ENCODE assay signal across 13 cellular contexts in genomic region chr11:71203681-71204080, GRCh38. TPM values are rescaled to one million over a fixed set of nuclear protein-coding genes. Genes with fewer than 3 reads are reported as not detected.
DNase-seq lines count a peak whose midpoint lies in the region; ATAC-seq, FAIRE-seq and TF ChIP-seq lines count a peak whose summit lies in the region.
"Had no signal": no experiment of that assay in that cellular context is flagged by ENCODE, and none has a peak within 500 bp of the region (broad histone marks: within the 10 kb centered on the region; RNA-seq: fewer than 3 reads in every experiment).

No MANE protein-coding gene starts in this region.

- no peaks in the 10 kb centered on the region for H3K9me3 Mint-ChIP-seq in natural killer cell treated with Interleukin-12 subunit alpha and Interleukin-12 subunit beta and Interleukin-15 and Interleukin-18, amount 100 ng/mL, for 72 hours
- no peaks in the 10 kb centered on the region for H3K9me3 Mint-ChIP-seq in natural killer cell
- H3K9me3 Mint-ChIP-seq: CD8-positive, alpha-beta memory T cell had no signal

- peak; percentile 51 for DNase-seq in natural killer cell treated with Interleukin-12 subunit alpha and Interleukin-12 subunit beta and Interleukin-15 and Interleukin-18, amount 100 ng/mL, for 72 hours (ENCODE audit: low spot score)
- DNase-seq in natural killer cell (no peak), H1 (ENCODE audit: low read depth in 1 of 2, low spot score in 2 of 2) (no peak), osteoblast (ENCODE audit: insufficient read length, low spot score, missing footprints) (peak; percentile 9), aorta (peak; percentile 25 to 26), kidney tubule cell (ENCODE audit: low spot score) (no peak), BE2C (no peak), COLO829 (ENCODE audit: low spot score) (no peak)
- DNase-seq: ACHN; CD8-positive, alpha-beta memory T cell; DMS53; GM23248 had no signal

- H3K36me3 ChIP-seq in H1 (ENCODE audit: control insufficient read depth in 2 of 4, insufficient read depth in 4 of 4, low read length in 3 of 4) (peaks cover 0 to 2% (median 0%) of the 10 kb centered on the region in 4 experiments; a peak in 2 of 8 replicates), osteoblast (ENCODE audit: insufficient read depth, low read length) (no peaks in the 10 kb centered on the region), aorta (ENCODE audit: control insufficient read depth in 1 of 2, insufficient read depth in 2 of 2, low read length in 1 of 2) (no peaks in the 10 kb centered on the region), BE2C (no peaks in the 10 kb centered on the region)

- H2BK12ac ChIP-seq in H1 (ENCODE audit: low read depth, low read length), result no peak overlapping the region

- no peak overlapping the region for H3K4me3 Mint-ChIP-seq in natural killer cell treated with Interleukin-12 subunit alpha and Interleukin-12 subunit beta and Interleukin-15 and Interleukin-18, amount 100 ng/mL, for 72 hours
- no peak overlapping the region for H3K4me3 Mint-ChIP-seq in natural killer cell
- H3K4me3 Mint-ChIP-seq: CD8-positive, alpha-beta memory T cell had no signal

- H3K14ac ChIP-seq in H1 (ENCODE audit: insufficient read length), result no peak overlapping the region

- no peak for TF ChIP-seq RAD21 in H1 (IDR thresholded peaks at IDR 0.05 in 1 of 2, conservative IDR thresholded peaks at IDR 0.05 in 1 of 2; ENCODE audit: low read depth in 2 of 2, low read length in 2 of 2)

- H3K18ac ChIP-seq in H1 (ENCODE audit: extremely low read depth, low read length), result no peak overlapping the region

- H2AK5ac ChIP-seq in H1 (ENCODE audit: low read depth, low read length), result peak overlapping the region; percentile 10; the same call in 1 of the 2 replicates

- H3K27ac Mint-ChIP-seq in natural killer cell treated with Interleukin-12 subunit alpha and Interleukin-12 subunit beta and Interleukin-15 and Interleukin-18, amount 100 ng/mL, for 72 hours, result no peak overlapping the region
- H3K27ac Mint-ChIP-seq in natural killer cell, result no peak overlapping the region
- H3K27ac Mint-ChIP-seq: CD8-positive, alpha-beta memory T cell; IgD-negative memory B cell had no signal

- no peak overlapping the region for H2AFZ ChIP-seq in H1 (ENCODE audit: low read length)
- no peak overlapping the region for H2AFZ ChIP-seq in osteoblast (ENCODE audit: low read length)
- H2AFZ ChIP-seq: GM23248 had no signal

- no peaks in the 10 kb centered on the region for H3K36me3 Mint-ChIP-seq in natural killer cell treated with Interleukin-12 subunit alpha and Interleukin-12 subunit beta and Interleukin-15 and Interleukin-18, amount 100 ng/mL, for 72 hours
- H3K36me3 Mint-ChIP-seq in natural killer cell, result no peaks in the 10 kb centered on the region
- H3K36me3 Mint-ChIP-seq: CD8-positive, alpha-beta memory T cell; IgD-negative memory B cell had no signal

- H4K5ac ChIP-seq in H1 (ENCODE audit: insufficient read length, low read depth, low read length), result no peak overlapping the region

- H3K4me3 ChIP-seq in H1 (ENCODE audit: extremely low read depth in 1 of 4, insufficient read depth in 2 of 4, low read depth in 3 of 4, low read length in 4 of 4), result no peak overlapping the region
- H3K4me3 ChIP-seq in osteoblast (ENCODE audit: insufficient read depth, low read length), result no peak overlapping the region
- H3K4me3 ChIP-seq in aorta (ENCODE audit: low read length in 2 of 2), result no peak overlapping the region
- no peak overlapping the region for H3K4me3 ChIP-seq in BE2C (ENCODE audit: low read depth, low read length)
- H3K4me3 ChIP-seq: GM23248 had no signal

- H3K27me3 ChIP-seq in H1 (replicated peaks in 1 of 4; ENCODE audit: control insufficient read depth in 3 of 4, extremely low read depth in 1 of 4, insufficient read depth in 3 of 4, low read length in 3 of 4) (no peaks in the 10 kb centered on the region), osteoblast (ENCODE audit: insufficient read depth, low read length) (no peaks in the 10 kb centered on the region), aorta (ENCODE audit: control insufficient read depth in 1 of 2, insufficient read depth in 2 of 2, low read length in 1 of 2) (no peaks in the 10 kb centered on the region), BE2C (no peaks in the 10 kb centered on the region)

- CTCF ChIA-PET in H1 (lab: Charles Lee; ENCODE audit: partially characterized antibody), result interaction anchor here (0.9 to 1.0 kb wide), 3 partner anchors 9 to 622 kb away, joined by 3 to 4 read pairs (median 3); no protein-coding TSS in a partner anchor

- no peaks in the 10 kb centered on the region for H3K27me3 Mint-ChIP-seq in natural killer cell treated with Interleukin-12 subunit alpha and Interleukin-12 subunit beta and Interleukin-15 and Interleukin-18, amount 100 ng/mL, for 72 hours
- peaks cover 0 to 8% of the 10 kb centered on the region in 2 donors for H3K27me3 Mint-ChIP-seq in natural killer cell (ENCODE audit: low read depth in 2 of 2)
- H3K27me3 Mint-ChIP-seq: CD8-positive, alpha-beta memory T cell had no signal

- H2BK20ac ChIP-seq in H1 (ENCODE audit: low read length), result no peak overlapping the region

- peak overlapping the region; percentile 12; the same call in 1 of the 2 replicates for H2BK5ac ChIP-seq in H1 (ENCODE audit: low read depth, low read length)

- peaks cover 0 to 13% (median 5%) of the 10 kb centered on the region in 4 experiments; a peak in 5 of 7 replicates for H3K4me1 ChIP-seq in H1 (replicated peaks in 1 of 4; ENCODE audit: control insufficient read depth in 3 of 4, insufficient read depth in 4 of 4, low read length in 3 of 4)
- H3K4me1 ChIP-seq in osteoblast (ENCODE audit: insufficient read depth, low read length), result no peaks in the 10 kb centered on the region
- no peaks in the 10 kb centered on the region for H3K4me1 ChIP-seq in aorta (ENCODE audit: control insufficient read depth in 1 of 2, insufficient read depth in 2 of 2, low read length in 2 of 2)
- H3K4me1 ChIP-seq in BE2C, result no peaks in the 10 kb centered on the region

- peaks cover 0 to 71% of the 10 kb centered on the region in 2 experiments; a peak in 2 of 4 replicates for H3K79me2 ChIP-seq in H1 (ENCODE audit: control insufficient read depth in 1 of 2, insufficient read depth in 2 of 2, low read length in 2 of 2)
- no peaks in the 10 kb centered on the region for H3K79me2 ChIP-seq in osteoblast (ENCODE audit: insufficient read depth, low read length)

- no peak overlapping the region for H3K4ac ChIP-seq in H1 (replicated peaks; ENCODE audit: insufficient read length, low read depth, low read length)

- H3K9ac ChIP-seq in H1 (replicated peaks in 1 of 4; ENCODE audit: extremely low read depth in 1 of 4, low read depth in 3 of 4, low read length in 3 of 4), result no peak overlapping the region
- H3K9ac ChIP-seq: GM23248 had no signal

- FAIRE-seq in H1 (lab: Jason Lieb, UNC), result no peak

- H3K79me1 ChIP-seq in H1 (ENCODE audit: low read depth, low read length), result peaks cover 18% of the 10 kb centered on the region

- no peaks in the 10 kb centered on the region for H3K23me2 ChIP-seq in H1 (ENCODE audit: low read depth, low read length)

- intact Hi-C loops in natural killer cell (cut with micrococcal nuclease) (no loop called here), aorta (cut with DNase I) (no loop called here)

- peaks cover 15 to 27% of the 10 kb centered on the region in 2 experiments for H4K20me1 ChIP-seq in H1 (replicated peaks in 1 of 2; ENCODE audit: control insufficient read depth in 1 of 2, insufficient read depth in 2 of 2, low read length in 2 of 2)
- H4K20me1 ChIP-seq in osteoblast (ENCODE audit: insufficient read depth, low read length), result no peaks in the 10 kb centered on the region

- no peaks in the 10 kb centered on the region for H3K9me3 ChIP-seq in H1 (ENCODE audit: insufficient read depth in 2 of 2, low read depth in 1 of 2, low read length in 1 of 2)
- H3K9me3 ChIP-seq in osteoblast (ENCODE audit: low read depth, low read length), result no peaks in the 10 kb centered on the region
- no peaks in the 10 kb centered on the region for H3K9me3 ChIP-seq in aorta (ENCODE audit: control insufficient read depth, low read length)
- no peaks in the 10 kb centered on the region for H3K9me3 ChIP-seq in BE2C

- no peak for TF ChIP-seq POLR2A in H1 (IDR thresholded peaks at IDR 0.05; ENCODE audit: control extremely low read depth in 1 of 2, low read depth in 2 of 2, low read length in 2 of 2)

- no peak overlapping the region for H2BK15ac ChIP-seq in H1 (ENCODE audit: low read length)

- H2BK120ac ChIP-seq in H1 (replicated peaks; ENCODE audit: low read depth, low read length), result no peak overlapping the region

- no peak overlapping the region for H4K8ac ChIP-seq in H1 (ENCODE audit: extremely low read depth, insufficient read depth, low read length)

- H3K4me1 Mint-ChIP-seq in natural killer cell treated with Interleukin-12 subunit alpha and Interleukin-12 subunit beta and Interleukin-15 and Interleukin-18, amount 100 ng/mL, for 72 hours (ENCODE audit: low read depth in 2 of 2), result no peaks in the 10 kb centered on the region
- no peaks in the 10 kb centered on the region for H3K4me1 Mint-ChIP-seq in natural killer cell
- H3K4me1 Mint-ChIP-seq: CD8-positive, alpha-beta memory T cell had no signal

- no peak for TF ChIP-seq EP300 in H1 (IDR thresholded peaks at IDR 0.05; ENCODE audit: borderline replicate concordance in 1 of 2, low read depth in 2 of 2, low read length in 2 of 2)

- H3K4me2 ChIP-seq in H1 (ENCODE audit: insufficient read depth in 1 of 2, low read depth in 2 of 2, low read length in 2 of 2) (no peak overlapping the region), osteoblast (ENCODE audit: insufficient read depth, low read length) (no peak overlapping the region)

- POLR2A ChIA-PET in H1 (lab: Charles Lee; ENCODE audit: partially characterized antibody), result interaction anchor here (1.6 kb wide), 1 partner anchor 48 kb away, joined by 3 read pairs; no protein-coding TSS in a partner anchor

- WGBS in H1 (ENCODE audit: extremely low coverage in 1 of 2, insufficient coverage in 1 of 2, insufficient read length in 1 of 2, insufficient replicate concordance in 2 of 2, low coverage in 1 of 2, low lambda C conversion rate in 2 of 2, missing lambda C conversion rate in 1 of 2), 2 experiments, result 82% methylated on average over 9 of the region's 11 CpGs; no CpG with 5 or more reads in 1 of the 2 experiments
- 88 to 90% methylated on average over 11 of the region's 11 CpGs for WGBS in aorta, 2 donors

- H3K23ac ChIP-seq in H1 (ENCODE audit: insufficient read length), result no peak overlapping the region

- no peak overlapping the region for H4K91ac ChIP-seq in H1 (replicated peaks; ENCODE audit: insufficient read length, low read length)

- ATAC-seq in natural killer cell treated with Interleukin-12 subunit alpha and Interleukin-12 subunit beta and Interleukin-15 and Interleukin-18, amount 100 ng/mL, for 72 hours, result no peak
- ATAC-seq in natural killer cell (no peak), aorta (ENCODE audit: low FRiP score) (no peak)

- no peak overlapping the region for H3K27ac ChIP-seq in H1 (ENCODE audit: low read depth, low read length)
- H3K27ac ChIP-seq in osteoblast (ENCODE audit: low read depth, low read length), result no peak overlapping the region
- no peak overlapping the region for H3K27ac ChIP-seq in aorta (ENCODE audit: low read depth in 1 of 2, low read length in 2 of 2)
- H3K27ac ChIP-seq: GM23248 had no signal

- TF ChIP-seq CTCF in natural killer cell (IDR thresholded peaks at IDR 0.05) (no peak), H1 (IDR thresholded peaks at IDR 0.05; ENCODE audit: control extremely low read depth in 1 of 3, insufficient read depth in 1 of 3, low read depth in 1 of 3, low read length in 3 of 3) (no peak), osteoblast (IDR thresholded peaks at IDR 0.05; ENCODE audit: extremely low read depth, low read depth, low read length) (no peak), BE2C (IDR thresholded peaks at IDR 0.05; ENCODE audit: low read depth, low read length) (no peak)

- no peak overlapping the region for H3K56ac ChIP-seq in H1 (replicated peaks; ENCODE audit: insufficient read length, low read depth, low read length)

RNA-seq across cellular contexts. Expression of gene SHANK2, which starts 48.7 kb away (rescaled TPM):
- under 1 TPM in 1 of 2 donors, not detected in 1; 0.11 TPM for total RNA-seq in natural killer cell treated with Interleukin-12 subunit alpha and Interleukin-12 subunit beta and Interleukin-15 and Interleukin-18, amount 100 ng/mL, for 72 hours
- total RNA-seq in natural killer cell (1 to 10 TPM in 1 of 3 donors, not detected in 2; 4.9 TPM), osteoblast (2.5 and 3.5 TPM in 2 replicates), aorta (under 1 TPM; 0.16 to 0.93 TPM)
- total RNA-seq in H1 (2021; fragmentation: NEBNext Ultra II Directional; extraction: Animal tissue kit (Norgen Biotek cat#: 25700)), result 52.9 and 54.2 TPM in 2 replicates
- polyA plus RNA-seq in H1 (2011; rRNA removed) (10.1 and 15.5 TPM in 2 replicates), aorta (1 to 10 TPM in 1 of 2 donors, not detected in 1; 4.8 TPM)
- polyA plus RNA-seq in H1 (2011; cell fraction: cytosol; rRNA removed), result 7.8 TPM
- 41.3 TPM for polyA plus RNA-seq in H1 (2011; cell fraction: nucleus; rRNA removed)
- polyA plus RNA-seq in H1 (2012, experiment 1 of 2), result 17.0 to 20.3 TPM (median 18.5 TPM) in 4 replicates
- 2.9 TPM for polyA plus RNA-seq in H1 (2012, experiment 2 of 2)
- 16.9 TPM for polyA plus RNA-seq in H1 (2013, experiment 1 of 2)
- polyA plus RNA-seq in H1 (2013, experiment 2 of 2), result 15.7 TPM
- polyA minus RNA-seq in H1 (2011; rRNA and poly(A)+ RNA removed), result 46.2 and 59.3 TPM in 2 replicates
- polyA minus RNA-seq in H1 (2011; cell fraction: cytosol; rRNA and poly(A)+ RNA removed), result 35.2 TPM
- 103 TPM for polyA minus RNA-seq in H1 (2011; cell fraction: nucleus; rRNA and poly(A)+ RNA removed)
- 9.0 TPM for polyA plus RNA-seq in BE2C (2012; ENCODE audit: insufficient read depth, insufficient read length, low read depth)
- total RNA-seq: CD8-positive, alpha-beta memory T cell had no signal
- polyA plus RNA-seq: CD8-positive, alpha-beta memory T cell; IgD-negative memory B cell had no signal

Comparison
In these comparisons a context has a peak if more than half of its experiments do, and no peak if none do; other contexts are left out.
1. DNase-seq: peak in natural killer cell treated with Interleukin-12 subunit alpha and Interleukin-12 subunit beta and Interleukin-15 and Interleukin-18, amount 100 ng/mL, for 72 hours (single experiment), osteoblast (single experiment) and aorta (2 of 2); none in natural killer cell (single experiment), H1 (0 of 2), kidney tubule cell (single experiment), BE2C (single experiment) and COLO829 (single experiment).